In genomic region chr15:47360296-47360695, GRCh38 we compare ENCODE assay signal across 20 cellular contexts.
"Had no signal": no experiment of that assay in that cellular context is flagged by ENCODE, and none has a peak within 500 bp of the region (broad histone marks: within the 10 kb centered on the region; RNA-seq: fewer than 3 reads in every experiment).

No MANE protein-coding gene starts in this region.

- H3K79me2 ChIP-seq: hepatocyte had no signal

- H3K9me3 ChIP-seq: neutrophil, psoas muscle, right lobe of liver, tibial artery, upper lobe of left lung, uterus had no signal

- ATAC-seq: effector memory CD8-positive, alpha-beta T cell; left colon; left ventricle myocardium superior; naive thymus-derived CD8-positive, alpha-beta T cell; psoas muscle; right lobe of liver; stimulated activated memory B cell treated with anti-CD40 and anti-IgM and Interleukin-4, amounts not matched to agents 10 μg/mL and 1 μg/mL and 100 μg/mL, for 72 hours had no signal

- H3K27me3 ChIP-seq: neutrophil, right lobe of liver, spleen, tibial artery, upper lobe of left lung, uterus had no signal

- DNase-seq: effector memory CD8-positive, alpha-beta T cell; erythroblast; left colon; left ventricle myocardium superior; mesendoderm; naive thymus-derived CD8-positive, alpha-beta T cell; psoas muscle; retina; right lobe of liver; spleen; stimulated activated CD4-positive, alpha-beta T cell treated with anti-CD3 and anti-CD28 coated beads, Interleukin-15, amount 100 ng/mL, for 24 hours; stimulated activated CD4-positive, alpha-beta T cell treated with anti-CD3 and anti-CD28 coated beads, Interleukin-1b, Interleukin-23, amount 100 ng/mL, for 48 hours; stimulated activated CD4-positive, alpha-beta T cell treated with anti-CD3 and anti-CD28 coated beads, Interleukin-4, amount 100 ng/mL, for 24 hours; tibial artery; upper lobe of left lung; uterus had no signal

- H3K27ac ChIP-seq: hepatocyte, neutrophil, psoas muscle, right lobe of liver, spleen, tibial artery, upper lobe of left lung, uterus had no signal

- H3K4me3 ChIP-seq: hepatocyte, lung, psoas muscle, right lobe of liver, spleen, tibial artery, upper lobe of left lung, uterus had no signal

- H3K36me3 ChIP-seq: neutrophil, right lobe of liver, spleen, tibial artery, upper lobe of left lung, uterus had no signal

- H3K4me1 ChIP-seq: psoas muscle, right lobe of liver, spleen, tibial artery, upper lobe of left lung, uterus had no signal

- H2AFZ ChIP-seq: hepatocyte had no signal

- H3K4me2 ChIP-seq: hepatocyte had no signal
